28 cellular contexts compared by ENCODE assay signal in the genomic region with DNA sequence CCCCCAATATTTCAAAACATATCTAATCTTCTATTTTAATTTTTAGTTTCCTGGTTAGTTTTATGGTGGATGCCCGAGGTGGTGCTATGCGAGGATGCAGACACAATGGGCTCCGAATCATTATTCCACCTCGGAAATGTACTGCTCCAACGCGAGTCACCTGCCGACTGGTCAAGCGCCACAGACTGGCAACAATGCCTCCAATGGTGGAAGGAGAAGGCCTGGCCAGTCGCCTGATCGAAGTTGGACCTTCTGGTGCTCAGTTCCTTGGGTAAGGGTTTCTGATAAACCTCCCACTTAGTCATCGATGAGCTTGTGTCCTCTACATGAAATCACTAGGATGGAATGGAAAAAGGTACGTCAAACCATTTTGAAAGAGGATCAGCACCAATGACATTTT.
"Had no signal": no experiment of that assay in that cellular context is flagged by ENCODE, and none has a peak within 500 bp of the region (broad histone marks: within the 10 kb centered on the region; RNA-seq: fewer than 3 reads in every experiment).

No MANE protein-coding gene starts in this region.

- H3K4me3 ChIP-seq: colonic mucosa, coronary artery, dorsolateral prefrontal cortex, esophagus muscularis mucosa, esophagus squamous epithelium, gastrocnemius medialis, gastroesophageal sphincter, heart left ventricle, heart right ventricle had no signal

- H3K9me3 ChIP-seq: colonic mucosa, esophagus muscularis mucosa, esophagus squamous epithelium, gastrocnemius medialis, gastroesophageal sphincter, heart left ventricle, heart right ventricle had no signal

- H3K36me3 ChIP-seq: colonic mucosa had no signal

- ATAC-seq: effector memory CD8-positive, alpha-beta T cell; esophagus mucosa; foreskin keratinocyte; gastrocnemius medialis; gastroesophageal sphincter; heart left ventricle; heart right ventricle had no signal

- H3K9me3 Mint-ChIP-seq: dendritic cell treated with granulocyte-macrophage colony-stimulating factor and Interleukin-4, amounts not matched to agents 40 ng/mL and 50 ng/mL, for 4 days; effector memory CD8-positive, alpha-beta T cell; endodermal cell had no signal

- H3K27ac ChIP-seq: colonic mucosa, coronary artery, dorsolateral prefrontal cortex, epithelial cell of prostate, esophagus muscularis mucosa, esophagus squamous epithelium, foreskin keratinocyte, gastrocnemius medialis, gastroesophageal sphincter, heart left ventricle, heart right ventricle had no signal

- H3K27me3 ChIP-seq: colonic mucosa, dorsolateral prefrontal cortex, esophagus muscularis mucosa, esophagus squamous epithelium, gastrocnemius medialis, gastroesophageal sphincter, heart left ventricle, heart right ventricle had no signal

- DNase-seq: colonic mucosa; cortex of kidney; dermis blood vessel endothelial cell; dorsolateral prefrontal cortex; effector CD4-positive, alpha-beta T cell; effector CD8-positive, alpha-beta T cell; effector memory CD4-positive, alpha-beta T cell; effector memory CD8-positive, alpha-beta T cell; endodermal cell; erythroblast; esophagus squamous epithelium; foreskin fibroblast; foreskin keratinocyte; foreskin melanocyte; gastrocnemius medialis; glutamatergic neuron; head of caudate nucleus; heart left ventricle; heart right ventricle had no signal

- H3K4me3 Mint-ChIP-seq: dendritic cell treated with granulocyte-macrophage colony-stimulating factor and Interleukin-4, amounts not matched to agents 40 ng/mL and 50 ng/mL, for 4 days; effector memory CD8-positive, alpha-beta T cell; endodermal cell had no signal

- H3K4me1 ChIP-seq: colonic mucosa, esophagus muscularis mucosa, esophagus squamous epithelium, foreskin keratinocyte, gastroesophageal sphincter, heart left ventricle, heart right ventricle had no signal

- H3K27ac Mint-ChIP-seq: dendritic cell treated with granulocyte-macrophage colony-stimulating factor and Interleukin-4, amounts not matched to agents 40 ng/mL and 50 ng/mL, for 4 days; effector memory CD8-positive, alpha-beta T cell; endodermal cell had no signal

- H3K27me3 Mint-ChIP-seq: dendritic cell treated with granulocyte-macrophage colony-stimulating factor and Interleukin-4, amounts not matched to agents 40 ng/mL and 50 ng/mL, for 4 days had no signal

- FAIRE-seq: colon, endometrium, endothelial cell of umbilical vein had no signal
